26 cellular contexts compared by ENCODE assay signal in genomic region chr2:201953880-201954279, GRCh38.
DNase-seq lines count a peak whose midpoint lies in the region; ATAC-seq and TF ChIP-seq lines count a peak whose summit lies in the region.
"Had no signal": no experiment of that assay in that cellular context is flagged by ENCODE, and none has a peak within 500 bp of the region (broad histone marks: within the 10 kb centered on the region; RNA-seq: fewer than 3 reads in every experiment).

No MANE protein-coding gene starts in this region.

- intact Hi-C loops in heart right ventricle (cut with DNase I) (loop anchor here in 1 of 10 donors (5.0 to 10.0 kb wide), 2 partner anchors 72 to 81 kb away; partner anchors contain the start of gene FZD7), cardiac septum (cut with DNase I) (no loop called here), colonic mucosa (cut with DNase I) (no loop called here), OCI-LY7 (cut with micrococcal nuclease; ENCODE audit: unreplicated experiment) (loop anchor here (2.0 kb wide), 1 partner anchor 23 kb away; no protein-coding TSS in a partner anchor)

- H3K9me2 ChIP-seq in OCI-LY7 (ENCODE audit: insufficient read depth, low read length) = no peaks in the 10 kb centered on the region

- no peak overlapping the region for H3K27ac ChIP-seq in heart right ventricle
- H3K27ac ChIP-seq in parathyroid adenoma = no peak overlapping the region
- no peak overlapping the region for H3K27ac ChIP-seq in colonic mucosa
- no peak overlapping the region for H3K27ac ChIP-seq in OCI-LY7 (ENCODE audit: low read depth, low read length, poor library complexity, severe bottlenecking)
- H3K27ac ChIP-seq: A549, C4-2B, GM23248, SJCRH30 had no signal

- 32 to 48% methylated on average over 4 of the region's 4 CpGs for WGBS in heart right ventricle, 2 donors

- H3K79me2 ChIP-seq in parathyroid adenoma (no peaks in the 10 kb centered on the region), OCI-LY7 (ENCODE audit: insufficient read depth, low read depth, low read length) (no peaks in the 10 kb centered on the region)

- no peak overlapping the region for H3K4me2 ChIP-seq in parathyroid adenoma (ENCODE audit: low read length)
- H3K4me2 ChIP-seq in OCI-LY7 (ENCODE audit: low read length) = no peak overlapping the region
- H3K4me2 ChIP-seq: A549 had no signal

- no TSS peak for BruUV-seq in OCI-LY7 (replicated peaks; lab: Mats Ljungman, UMichigan)

- H3K4me1 ChIP-seq in heart right ventricle = peaks cover 0 to 23% (median 9%) of the 10 kb centered on the region in 9 donors
- peaks cover 35% of the 10 kb centered on the region for H3K4me1 ChIP-seq in parathyroid adenoma
- H3K4me1 ChIP-seq in colonic mucosa = no peaks in the 10 kb centered on the region
- H3K4me1 ChIP-seq in OCI-LY7 (ENCODE audit: insufficient read depth, low read length, poor library complexity, severe bottlenecking) = no peaks in the 10 kb centered on the region
- H3K4me1 ChIP-seq: A549, SJCRH30 had no signal

- H3K27me3 ChIP-seq in heart right ventricle (peaks cover 0 to 14% (median 7%) of the 10 kb centered on the region in 7 donors), parathyroid adenoma (ENCODE audit: control insufficient read depth, insufficient read depth, low read length) (no peaks in the 10 kb centered on the region), colonic mucosa (no peaks in the 10 kb centered on the region)
- H3K27me3 ChIP-seq: MG63, SJCRH30 had no signal

- no peak overlapping the region for H3K4me3 Mint-ChIP-seq in stimulated activated effector memory CD8-positive, alpha-beta T cell treated with anti-CD3 and anti-CD28 coated beads, Interleukin-12 subunit alpha, Interleukin-12 subunit beta, amount 100 ng/mL, for 72 hours
- H3K4me3 Mint-ChIP-seq: CD8-positive, alpha-beta T cell; H9 had no signal

- H3K4me3 ChIP-seq in heart right ventricle = no peak overlapping the region
- no peak overlapping the region for H3K4me3 ChIP-seq in parathyroid adenoma (ENCODE audit: low read depth, low read length)
- H3K4me3 ChIP-seq in colonic mucosa = no peak overlapping the region
- H3K4me3 ChIP-seq in OCI-LY7 (ENCODE audit: low read depth, low read length, poor library complexity, severe bottlenecking) = no peak overlapping the region
- H3K4me3 ChIP-seq: A549, GM23248, MG63, SJCRH30 had no signal

- no peaks in the 10 kb centered on the region for H4K20me1 ChIP-seq in OCI-LY7 (ENCODE audit: insufficient read depth, low read length)

- no peaks in the 10 kb centered on the region for H3K9me3 Mint-ChIP-seq in stimulated activated effector memory CD8-positive, alpha-beta T cell treated with anti-CD3 and anti-CD28 coated beads, Interleukin-12 subunit alpha, Interleukin-12 subunit beta, amount 100 ng/mL, for 72 hours
- H3K9me3 Mint-ChIP-seq: CD8-positive, alpha-beta T cell; H9 had no signal

- H3K9me3 ChIP-seq in heart right ventricle (no peaks in the 10 kb centered on the region), parathyroid adenoma (ENCODE audit: control insufficient read depth, low read length) (no peaks in the 10 kb centered on the region), colonic mucosa (no peaks in the 10 kb centered on the region), OCI-LY7 (ENCODE audit: low read length) (no peaks in the 10 kb centered on the region)
- H3K9me3 ChIP-seq: A549, Caco-2, MG63, SJCRH30 had no signal

- CTCF ChIA-PET in OCI-LY7 (lab: Charles Lee; ENCODE audit: unreplicated experiment) = no interaction called here

- no peaks in the 10 kb centered on the region for H3K36me3 ChIP-seq in heart right ventricle
- H3K36me3 ChIP-seq in parathyroid adenoma (ENCODE audit: control insufficient read depth, insufficient read depth, low read length) = no peaks in the 10 kb centered on the region
- H3K36me3 ChIP-seq in colonic mucosa = no peaks in the 10 kb centered on the region
- H3K36me3 ChIP-seq in OCI-LY7 (ENCODE audit: insufficient read depth, low read length) = no peaks in the 10 kb centered on the region
- H3K36me3 ChIP-seq: MG63, SJCRH30 had no signal

- DNase-seq in heart right ventricle (no peak), cardiac septum (ENCODE audit: low spot score) (no peak), UCSD-AML1 (lab: John Stamatoyannopoulos, UW; ENCODE audit: unreplicated experiment) (peak; percentile 70), colonic mucosa (no peak), anterior cingulate cortex (lab: John Stamatoyannopoulos, UW) (no peak), OCI-LY7 (ENCODE audit: low spot score) (no peak)
- DNase-seq in stimulated activated effector memory CD8-positive, alpha-beta T cell treated with anti-CD3 and anti-CD28 coated beads, Interleukin-12 subunit alpha, Interleukin-12 subunit beta, amount 100 ng/mL, for 72 hours (ENCODE audit: low spot score in 2 of 2) = no peak
- DNase-seq: AML-193; Caco-2; CD8-positive, alpha-beta T cell; DND-41; GM23248; H9; KBM-7; MG63; NCI-H1105 treated with DMSO at 0.1 percent for 48 hours; NCI-H146; NCI-H1930; NCI-H446; NCI-H524 treated with DMSO at 0.1 percent for 48 hours; NCI-H774; PC-3; SJCRH30 had no signal

- H3K27ac Mint-ChIP-seq in stimulated activated effector memory CD8-positive, alpha-beta T cell treated with anti-CD3 and anti-CD28 coated beads, Interleukin-12 subunit alpha, Interleukin-12 subunit beta, amount 100 ng/mL, for 72 hours = no peak overlapping the region
- H3K27ac Mint-ChIP-seq: CD8-positive, alpha-beta T cell; H9 had no signal

- TF ChIP-seq CTCF in heart right ventricle (IDR thresholded peaks at IDR 0.05) (no peak), parathyroid adenoma (IDR thresholded peaks at IDR 0.05) (no peak), colonic mucosa (IDR thresholded peaks at IDR 0.05) (no peak), OCI-LY7 (conservative IDR thresholded peaks at IDR 0.05; ENCODE audit: low read length) (no peak)

- H2AFZ ChIP-seq in parathyroid adenoma (peak overlapping the region; percentile 29), OCI-LY7 (ENCODE audit: low read length) (no peak overlapping the region)
- H2AFZ ChIP-seq: GM23248 had no signal

- POLR2A ChIA-PET in OCI-LY7 (lab: Charles Lee) = interaction anchor here (0.6 to 0.7 kb wide), 2 partner anchors 23 to 185 kb away, joined by 3 read pairs; no protein-coding TSS in a partner anchor

- H3K9ac ChIP-seq in parathyroid adenoma (no peak overlapping the region), colonic mucosa (ENCODE audit: low read depth in 2 of 2, low read length in 2 of 2) (no peak overlapping the region)
- H3K9ac ChIP-seq: GM23248 had no signal

- ATAC-seq in heart right ventricle = peak in 5 of 8 donors; percentile 9 to 53 (median 32)
- ATAC-seq in stimulated activated effector memory CD8-positive, alpha-beta T cell treated with anti-CD3 and anti-CD28 coated beads, Interleukin-12 subunit alpha, Interleukin-12 subunit beta, amount 100 ng/mL, for 72 hours = peak; percentile 20
- ATAC-seq: A549; CD8-positive, alpha-beta T cell; PC-3 had no signal

- no peaks in the 10 kb centered on the region for H3K36me3 Mint-ChIP-seq in stimulated activated effector memory CD8-positive, alpha-beta T cell treated with anti-CD3 and anti-CD28 coated beads, Interleukin-12 subunit alpha, Interleukin-12 subunit beta, amount 100 ng/mL, for 72 hours
- H3K36me3 Mint-ChIP-seq: CD8-positive, alpha-beta T cell had no signal

- H3K4me1 Mint-ChIP-seq in stimulated activated effector memory CD8-positive, alpha-beta T cell treated with anti-CD3 and anti-CD28 coated beads, Interleukin-12 subunit alpha, Interleukin-12 subunit beta, amount 100 ng/mL, for 72 hours = peaks cover 7% of the 10 kb centered on the region
